Comparison of ENCODE assay signal across 10 cellular contexts in the genomic region with DNA sequence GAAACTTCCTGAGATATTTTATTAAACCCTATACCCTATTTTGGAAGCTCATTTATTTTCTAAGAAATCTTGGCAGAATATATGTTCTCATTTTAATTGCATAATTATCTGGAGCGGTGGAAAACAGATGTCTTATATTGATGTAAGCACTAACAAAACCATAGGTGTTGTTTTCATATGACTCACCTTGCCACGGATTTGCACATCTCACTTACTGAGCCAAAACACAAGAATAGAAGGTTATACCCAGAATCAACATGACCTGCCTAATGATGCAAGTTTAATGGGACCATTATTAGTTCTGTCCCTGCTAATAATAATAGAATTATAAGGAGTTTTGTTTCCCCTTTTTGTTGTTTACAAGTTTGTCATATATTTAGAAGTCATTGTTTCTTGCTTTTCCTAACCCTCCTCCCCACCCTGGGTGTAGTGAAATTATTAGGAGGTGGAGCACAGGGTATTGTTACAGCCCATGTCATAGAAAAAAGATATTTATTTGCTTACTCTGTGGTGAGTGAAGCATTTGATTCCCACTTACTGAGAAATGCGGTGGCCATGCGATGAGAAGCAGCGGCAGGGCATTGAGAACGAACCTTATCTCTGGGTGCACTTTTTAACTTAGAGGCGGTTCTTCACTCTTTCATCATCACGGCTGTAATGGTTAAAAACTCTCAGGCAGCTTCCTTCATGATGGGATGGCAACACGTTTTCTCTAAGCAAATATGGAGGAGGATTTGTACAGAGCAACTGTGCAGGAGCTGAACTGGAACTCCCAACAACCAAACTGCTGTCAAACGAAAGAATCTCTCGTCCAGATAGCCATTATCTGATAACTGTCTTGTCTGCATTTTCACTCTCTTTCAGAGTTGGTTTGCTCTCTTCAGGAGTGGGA. TPM values are rescaled to one million over a fixed set of nuclear protein-coding genes. Genes with fewer than 3 reads are reported as not detected.
DNase-seq lines count a peak whose midpoint lies in the region; ATAC-seq, FAIRE-seq and TF ChIP-seq lines count a peak whose summit lies in the region.
"Had no signal": no experiment of that assay in that cellular context is flagged by ENCODE, and none has a peak within 500 bp of the region (broad histone marks: within the 10 kb centered on the region; RNA-seq: fewer than 3 reads in every experiment).

No MANE protein-coding gene starts in this region.

- H2BK120ac ChIP-seq in neuronal stem cell (ENCODE audit: low read depth, low read length): no peak overlapping the region

- H3K79me1 ChIP-seq in neuronal stem cell (ENCODE audit: low read depth, low read length): peaks cover 2% of the 10 kb centered on the region

- intact Hi-C loops in kidney (cut with DNase I): no loop called here

- no peak overlapping the region for H4K91ac ChIP-seq in neuronal stem cell (ENCODE audit: low read depth, low read length, poor library complexity)

- H3K36me3 ChIP-seq in neuronal stem cell (replicated peaks in 1 of 2; ENCODE audit: control insufficient read depth in 2 of 2, insufficient read depth in 2 of 2, low read length in 2 of 2) (no peaks in the 10 kb centered on the region), kidney (ENCODE audit: control insufficient read depth in 1 of 2, insufficient read depth in 2 of 2, low read length in 2 of 2) (no peaks in the 10 kb centered on the region)

- no peak overlapping the region for H3K4me3 ChIP-seq in neuronal stem cell (ENCODE audit: low read length in 2 of 2)
- H3K4me3 ChIP-seq in kidney (ENCODE audit: low read length in 2 of 2): no peak overlapping the region

- peak overlapping the region; percentile 63 for H2AFZ ChIP-seq in neuronal stem cell (ENCODE audit: low read length)

- H3K4ac ChIP-seq in neuronal stem cell (ENCODE audit: low read length): no peak overlapping the region

- H3K9ac ChIP-seq in neuronal stem cell (ENCODE audit: low read depth, low read length, poor library complexity) (no peak overlapping the region), kidney (ENCODE audit: low read length in 2 of 2) (no peak overlapping the region)

- peaks cover 0 to 3% (median 0%) of the 10 kb centered on the region in 3 experiments for H3K27me3 ChIP-seq in neuronal stem cell (ENCODE audit: control insufficient read depth in 3 of 3, insufficient read depth in 3 of 3, low read depth in 1 of 3, low read length in 3 of 3)

- no peak overlapping the region for H4K8ac ChIP-seq in neuronal stem cell (ENCODE audit: low read depth, low read length)

- H3K27ac ChIP-seq in neuronal stem cell (replicated peaks; ENCODE audit: low read length) (no peak overlapping the region), kidney (ENCODE audit: low read depth in 2 of 2, low read length in 2 of 2) (no peak overlapping the region)

- no peak overlapping the region for H2BK12ac ChIP-seq in neuronal stem cell (ENCODE audit: low read length)

- H2AK5ac ChIP-seq in neuronal stem cell (ENCODE audit: low read depth, low read length): no peak overlapping the region

- FAIRE-seq in kidney (lab: Jason Lieb, UNC): no peak
- FAIRE-seq: endometrium had no signal

- no peaks in the 10 kb centered on the region for H3K4me1 ChIP-seq in neuronal stem cell (ENCODE audit: control insufficient read depth in 2 of 2, insufficient read depth in 1 of 2, low read depth in 1 of 2, low read length in 2 of 2)
- H3K4me1 ChIP-seq in kidney (ENCODE audit: control insufficient read depth in 1 of 2, insufficient read depth in 1 of 2, low read depth in 1 of 2, low read length in 2 of 2): no peaks in the 10 kb centered on the region

- H3K18ac ChIP-seq in neuronal stem cell (ENCODE audit: low read length): no peak overlapping the region

- H3K9me3 ChIP-seq in neuronal stem cell (replicated peaks in 1 of 2; ENCODE audit: control insufficient read depth in 2 of 2, insufficient read depth in 1 of 2, low read depth in 1 of 2, low read length in 2 of 2) (no peaks in the 10 kb centered on the region), kidney (ENCODE audit: control insufficient read depth in 1 of 2, low read length in 2 of 2) (no peaks in the 10 kb centered on the region)

- H3K4me2 ChIP-seq in neuronal stem cell (ENCODE audit: insufficient read depth, low read length, poor library complexity, severe bottlenecking): no peak overlapping the region

- H3K14ac ChIP-seq in neuronal stem cell (ENCODE audit: low read length): no peak overlapping the region

- WGBS in neuronal stem cell (ENCODE audit: extremely low coverage in 2 of 2, insufficient read length in 2 of 2, insufficient replicate concordance in 1 of 2), 2 donors: no CpG with 5 or more reads among the region's 11 CpGs

- DNase-seq in NCI-H345 (lab: John Stamatoyannopoulos, UW) (peak; percentile 27), NCI-H345 treated with DMSO at 0.1 percent for 48 hours (lab: John Stamatoyannopoulos, UW; ENCODE audit: unreplicated experiment) (no peak), NCI-H748 treated with DMSO at 0.1 percent for 48 hours (lab: John Stamatoyannopoulos, UW) (peak; percentile 24), neuronal stem cell (ENCODE audit: low spot score) (no peak), kidney (no peak), NOMO-1 treated with DMSO at 0.1 percent for 48 hours (lab: John Stamatoyannopoulos, UW; ENCODE audit: unreplicated experiment) (no peak)
- no peak for DNase-seq in stimulated activated CD8-positive, alpha-beta memory T cell treated with anti-CD3 and anti-CD28 coated beads, Interleukin-4, amount 100 ng/mL, for 48 hours

- H3K23ac ChIP-seq in neuronal stem cell (ENCODE audit: low read depth, low read length, poor library complexity): no peak overlapping the region

- peak; percentile 63 for ATAC-seq in HG02763 (IDR thresholded peaks at IDR 0.05; ENCODE audit: unreplicated experiment)

- no peak for TF ChIP-seq CTCF in kidney (IDR thresholded peaks at IDR 0.05; ENCODE audit: borderline replicate concordance, extremely low read depth, insufficient read depth)

- H2BK5ac ChIP-seq in neuronal stem cell (ENCODE audit: low read length): no peak overlapping the region

- H2BK15ac ChIP-seq in neuronal stem cell (ENCODE audit: low read length): no peak overlapping the region

RNA-seq across cellular contexts. Expression of gene IL5RA, which starts 0.5 kb away (rescaled TPM):
- polyA plus RNA-seq in neuronal stem cell (2013, experiment 1 of 2): not detected
- polyA plus RNA-seq in neuronal stem cell (2013, experiment 2 of 2): 0.01 TPM
- total RNA-seq in kidney: 1.1 TPM
- polyA plus RNA-seq in kidney (ENCODE audit: insufficient read depth, low read depth, low replicate concordance): 0.22 TPM
- total RNA-seq: myocyte had no signal

RNA-seq across cellular contexts. Expression of gene TRNT1, which starts 17.1 kb away (rescaled TPM):
- polyA plus RNA-seq in neuronal stem cell (2013, experiment 1 of 2): 13.8 TPM
- 14.6 TPM for polyA plus RNA-seq in neuronal stem cell (2013, experiment 2 of 2)
- 27.3 TPM for total RNA-seq in kidney
- 17.5 TPM for polyA plus RNA-seq in kidney (ENCODE audit: insufficient read depth, low read depth, low replicate concordance)

Comparison
In these comparisons a context has a peak if more than half of its experiments do, and no peak if none do; other contexts are left out.
1. DNase-seq: peak in NCI-H345 (single experiment) and NCI-H748 treated with DMSO at 0.1 percent for 48 hours (single experiment); none in NCI-H345 treated with DMSO at 0.1 percent for 48 hours (single experiment), neuronal stem cell (single experiment), kidney (single experiment), stimulated activated CD8-positive, alpha-beta memory T cell treated with anti-CD3 and anti-CD28 coated beads, Interleukin-4, amount 100 ng/mL, for 48 hours (single experiment) and NOMO-1 treated with DMSO at 0.1 percent for 48 hours (single experiment).